ENCODE assay signal across 1 cellular context in genomic region chr17:81046131-81046769, GRCh38.
TF ChIP-seq lines count a peak whose summit lies in the region.

No MANE protein-coding gene starts in this region.

TF ChIP-seq in GM23338, 12 proteins besides CTCF, POLR2A, EP300 and RAD21 (continued from another document):
- TF ChIP-seq, protein P1, sequence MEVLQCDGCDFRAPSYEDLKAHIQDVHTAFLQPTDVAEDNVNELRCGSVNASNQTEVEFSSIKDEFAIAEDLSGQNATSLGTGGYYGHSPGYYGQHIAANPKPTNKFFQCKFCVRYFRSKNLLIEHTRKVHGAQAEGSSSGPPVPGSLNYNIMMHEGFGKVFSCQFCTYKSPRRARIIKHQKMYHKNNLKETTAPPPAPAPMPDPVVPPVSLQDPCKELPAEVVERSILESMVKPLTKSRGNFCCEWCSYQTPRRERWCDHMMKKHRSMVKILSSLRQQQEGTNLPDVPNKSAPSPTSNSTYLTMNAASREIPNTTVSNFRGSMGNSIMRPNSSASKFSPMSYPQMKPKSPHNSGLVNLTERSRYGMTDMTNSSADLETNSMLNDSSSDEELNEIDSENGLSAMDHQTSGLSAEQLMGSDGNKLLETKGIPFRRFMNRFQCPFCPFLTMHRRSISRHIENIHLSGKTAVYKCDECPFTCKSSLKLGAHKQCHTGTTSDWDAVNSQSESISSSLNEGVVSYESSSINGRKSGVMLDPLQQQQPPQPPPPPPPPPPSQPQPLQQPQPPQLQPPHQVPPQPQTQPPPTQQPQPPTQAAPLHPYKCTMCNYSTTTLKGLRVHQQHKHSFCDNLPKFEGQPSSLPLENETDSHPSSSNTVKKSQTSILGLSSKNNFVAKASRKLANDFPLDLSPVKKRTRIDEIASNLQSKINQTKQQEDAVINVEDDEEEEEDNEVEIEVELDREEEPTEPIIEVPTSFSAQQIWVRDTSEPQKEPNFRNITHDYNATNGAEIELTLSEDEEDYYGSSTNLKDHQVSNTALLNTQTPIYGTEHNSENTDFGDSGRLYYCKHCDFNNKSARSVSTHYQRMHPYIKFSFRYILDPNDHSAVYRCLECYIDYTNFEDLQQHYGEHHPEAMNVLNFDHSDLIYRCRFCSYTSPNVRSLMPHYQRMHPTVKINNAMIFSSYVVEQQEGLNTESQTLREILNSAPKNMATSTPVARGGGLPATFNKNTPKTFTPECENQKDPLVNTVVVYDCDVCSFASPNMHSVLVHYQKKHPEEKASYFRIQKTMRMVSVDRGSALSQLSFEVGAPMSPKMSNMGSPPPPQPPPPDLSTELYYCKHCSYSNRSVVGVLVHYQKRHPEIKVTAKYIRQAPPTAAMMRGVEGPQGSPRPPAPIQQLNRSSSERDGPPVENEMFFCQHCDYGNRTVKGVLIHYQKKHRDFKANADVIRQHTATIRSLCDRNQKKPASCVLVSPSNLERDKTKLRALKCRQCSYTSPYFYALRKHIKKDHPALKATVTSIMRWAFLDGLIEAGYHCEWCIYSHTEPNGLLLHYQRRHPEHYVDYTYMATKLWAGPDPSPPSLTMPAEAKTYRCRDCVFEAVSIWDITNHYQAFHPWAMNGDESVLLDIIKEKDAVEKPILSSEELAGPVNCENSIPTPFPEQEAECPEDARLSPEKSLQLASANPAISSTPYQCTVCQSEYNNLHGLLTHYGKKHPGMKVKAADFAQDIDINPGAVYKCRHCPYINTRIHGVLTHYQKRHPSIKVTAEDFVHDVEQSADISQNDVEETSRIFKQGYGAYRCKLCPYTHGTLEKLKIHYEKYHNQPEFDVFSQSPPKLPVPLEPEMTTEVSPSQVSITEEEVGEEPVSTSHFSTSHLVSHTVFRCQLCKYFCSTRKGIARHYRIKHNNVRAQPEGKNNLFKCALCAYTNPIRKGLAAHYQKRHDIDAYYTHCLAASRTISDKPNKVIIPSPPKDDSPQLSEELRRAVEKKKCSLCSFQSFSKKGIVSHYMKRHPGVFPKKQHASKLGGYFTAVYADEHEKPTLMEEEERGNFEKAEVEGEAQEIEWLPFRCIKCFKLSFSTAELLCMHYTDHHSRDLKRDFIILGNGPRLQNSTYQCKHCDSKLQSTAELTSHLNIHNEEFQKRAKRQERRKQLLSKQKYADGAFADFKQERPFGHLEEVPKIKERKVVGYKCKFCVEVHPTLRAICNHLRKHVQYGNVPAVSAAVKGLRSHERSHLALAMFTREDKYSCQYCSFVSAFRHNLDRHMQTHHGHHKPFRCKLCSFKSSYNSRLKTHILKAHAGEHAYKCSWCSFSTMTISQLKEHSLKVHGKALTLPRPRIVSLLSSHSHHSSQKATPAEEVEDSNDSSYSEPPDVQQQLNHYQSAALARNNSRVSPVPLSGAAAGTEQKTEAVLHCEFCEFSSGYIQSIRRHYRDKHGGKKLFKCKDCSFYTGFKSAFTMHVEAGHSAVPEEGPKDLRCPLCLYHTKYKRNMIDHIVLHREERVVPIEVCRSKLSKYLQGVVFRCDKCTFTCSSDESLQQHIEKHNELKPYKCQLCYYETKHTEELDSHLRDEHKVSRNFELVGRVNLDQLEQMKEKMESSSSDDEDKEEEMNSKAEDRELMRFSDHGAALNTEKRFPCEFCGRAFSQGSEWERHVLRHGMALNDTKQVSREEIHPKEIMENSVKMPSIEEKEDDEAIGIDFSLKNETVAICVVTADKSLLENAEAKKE (CRISPR knock-in tag; IDR thresholded peaks at IDR 0.05) = no peak
- TF ChIP-seq CREB1 (CRISPR knock-in tag; IDR thresholded peaks at IDR 0.05; ENCODE audit: low read depth) (no peak), STAT1 (IDR thresholded peaks at IDR 0.05; ENCODE audit: unreplicated experiment) (no peak), EZH2 (IDR thresholded peaks at IDR 0.05; ENCODE audit: low read depth, unreplicated experiment) (no peak), ZNF114 (CRISPR knock-in tag; IDR thresholded peaks at IDR 0.05) (no peak), ZNF331 (CRISPR knock-in tag; IDR thresholded peaks at IDR 0.05; ENCODE audit: low read depth) (no peak), POLR2AphosphoS5 (IDR thresholded peaks at IDR 0.05; ENCODE audit: low read depth) (no peak), EZH2phosphoT487 (IDR thresholded peaks at IDR 0.05; ENCODE audit: unreplicated experiment) (no peak)
- TF ChIP-seq, protein P2, sequence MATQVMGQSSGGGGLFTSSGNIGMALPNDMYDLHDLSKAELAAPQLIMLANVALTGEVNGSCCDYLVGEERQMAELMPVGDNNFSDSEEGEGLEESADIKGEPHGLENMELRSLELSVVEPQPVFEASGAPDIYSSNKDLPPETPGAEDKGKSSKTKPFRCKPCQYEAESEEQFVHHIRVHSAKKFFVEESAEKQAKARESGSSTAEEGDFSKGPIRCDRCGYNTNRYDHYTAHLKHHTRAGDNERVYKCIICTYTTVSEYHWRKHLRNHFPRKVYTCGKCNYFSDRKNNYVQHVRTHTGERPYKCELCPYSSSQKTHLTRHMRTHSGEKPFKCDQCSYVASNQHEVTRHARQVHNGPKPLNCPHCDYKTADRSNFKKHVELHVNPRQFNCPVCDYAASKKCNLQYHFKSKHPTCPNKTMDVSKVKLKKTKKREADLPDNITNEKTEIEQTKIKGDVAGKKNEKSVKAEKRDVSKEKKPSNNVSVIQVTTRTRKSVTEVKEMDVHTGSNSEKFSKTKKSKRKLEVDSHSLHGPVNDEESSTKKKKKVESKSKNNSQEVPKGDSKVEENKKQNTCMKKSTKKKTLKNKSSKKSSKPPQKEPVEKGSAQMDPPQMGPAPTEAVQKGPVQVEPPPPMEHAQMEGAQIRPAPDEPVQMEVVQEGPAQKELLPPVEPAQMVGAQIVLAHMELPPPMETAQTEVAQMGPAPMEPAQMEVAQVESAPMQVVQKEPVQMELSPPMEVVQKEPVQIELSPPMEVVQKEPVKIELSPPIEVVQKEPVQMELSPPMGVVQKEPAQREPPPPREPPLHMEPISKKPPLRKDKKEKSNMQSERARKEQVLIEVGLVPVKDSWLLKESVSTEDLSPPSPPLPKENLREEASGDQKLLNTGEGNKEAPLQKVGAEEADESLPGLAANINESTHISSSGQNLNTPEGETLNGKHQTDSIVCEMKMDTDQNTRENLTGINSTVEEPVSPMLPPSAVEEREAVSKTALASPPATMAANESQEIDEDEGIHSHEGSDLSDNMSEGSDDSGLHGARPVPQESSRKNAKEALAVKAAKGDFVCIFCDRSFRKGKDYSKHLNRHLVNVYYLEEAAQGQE (IDR thresholded peaks at IDR 0.05; ENCODE audit: unreplicated experiment) = no peak
